ENCODE assay signal across 12 cellular contexts in genomic region chr2:85706063-85706462, GRCh38. TPM values are rescaled to one million over a fixed set of nuclear protein-coding genes. Genes with fewer than 3 reads are reported as not detected.
DNase-seq lines count a peak whose midpoint lies in the region; ATAC-seq and TF ChIP-seq lines count a peak whose summit lies in the region.
"Had no signal": no experiment of that assay in that cellular context is flagged by ENCODE, and none has a peak within 500 bp of the region (broad histone marks: within the 10 kb centered on the region; RNA-seq: fewer than 3 reads in every experiment).

No MANE protein-coding gene starts in this region.

- H3K4me1 Mint-ChIP-seq in activated CD8-positive, alpha-beta memory T cell treated with anti-CD3 and anti-CD28 coated beads, Interleukin-2, amount 10 ng/mL, durations not matched to agents 7 days and 5 days: peaks cover 81% of the 10 kb centered on the region

- peaks cover 6% of the 10 kb centered on the region for H3K36me3 Mint-ChIP-seq in activated CD8-positive, alpha-beta memory T cell treated with anti-CD3 and anti-CD28 coated beads, Interleukin-2, amount 10 ng/mL, durations not matched to agents 7 days and 5 days

- H3K27me3 ChIP-seq in ascending aorta (no peaks in the 10 kb centered on the region), lower lobe of right lung (ENCODE audit: low read depth) (no peaks in the 10 kb centered on the region), tibial artery (no peaks in the 10 kb centered on the region)
- H3K27me3 ChIP-seq: MG63 had no signal

- in situ Hi-C loops in KBM-7 (cut with MboI; ENCODE audit: low pct_unique_long_range_greater_than_20kb, low sequenced_read_pairs): no loop called here

- H3K4me3 Mint-ChIP-seq in activated CD8-positive, alpha-beta memory T cell treated with anti-CD3 and anti-CD28 coated beads, Interleukin-2, amount 10 ng/mL, durations not matched to agents 7 days and 5 days: no peak overlapping the region

- CTCF ChIA-PET in activated CD8-positive, alpha-beta memory T cell treated with anti-CD3 and anti-CD28 coated beads, Interleukin-2, amount 10 ng/mL, durations not matched to agents 7 days and 5 days (lab: Charles Lee): interaction anchor here (0.9 to 8.9 kb wide), 11 partner anchors 11 to 374 kb away, joined by 3 to 189 read pairs (median 12); partner anchors contain the start of gene GNLY

- H3K27ac Mint-ChIP-seq in activated CD8-positive, alpha-beta memory T cell treated with anti-CD3 and anti-CD28 coated beads, Interleukin-2, amount 10 ng/mL, durations not matched to agents 7 days and 5 days: peak overlapping the region; percentile 77

- H3K9me3 Mint-ChIP-seq in activated CD8-positive, alpha-beta memory T cell treated with anti-CD3 and anti-CD28 coated beads, Interleukin-2, amount 10 ng/mL, durations not matched to agents 7 days and 5 days (ENCODE audit: low read depth): no peaks in the 10 kb centered on the region

- H3K4me1 ChIP-seq in ascending aorta (peaks cover 0 to 15% of the 10 kb centered on the region in 2 donors), lower lobe of right lung (peaks cover 75% of the 10 kb centered on the region), tibial artery (peaks cover 0 to 42% (median 19%) of the 10 kb centered on the region in 4 donors)

- no peaks in the 10 kb centered on the region for H3K36me3 ChIP-seq in ascending aorta
- H3K36me3 ChIP-seq in lower lobe of right lung: no peaks in the 10 kb centered on the region
- no peaks in the 10 kb centered on the region for H3K36me3 ChIP-seq in tibial artery
- H3K36me3 ChIP-seq: cardiac muscle cell, MG63 had no signal

- intact Hi-C loops in ascending aorta (cut with DNase I) (no loop called here), lower lobe of right lung (cut with DNase I) (no loop called here), tibial artery (cut with DNase I; ENCODE audit: low total_unique reads) (loop anchor here (5.0 kb wide), 1 partner anchor 69 kb away; no protein-coding TSS in a partner anchor)

- H3K4me3 ChIP-seq in ascending aorta (no peak overlapping the region), lower lobe of right lung (no peak overlapping the region), tibial artery (no peak overlapping the region)
- H3K4me3 ChIP-seq: cardiac muscle cell, MG63 had no signal

- TF ChIP-seq CTCF in ascending aorta (IDR thresholded peaks at IDR 0.05) (no peak), lower lobe of right lung (IDR thresholded peaks at IDR 0.05) (no peak), tibial artery (IDR thresholded peaks at IDR 0.05) (no peak)

- H3K27me3 Mint-ChIP-seq in activated CD8-positive, alpha-beta memory T cell treated with anti-CD3 and anti-CD28 coated beads, Interleukin-2, amount 10 ng/mL, durations not matched to agents 7 days and 5 days: peaks cover 17% of the 10 kb centered on the region

- DNase-seq in activated CD8-positive, alpha-beta memory T cell treated with anti-CD3 and anti-CD28 coated beads, Interleukin-2, amount 10 ng/mL, durations not matched to agents 7 days and 5 days: no peak
- DNase-seq in activated CD8-positive, alpha-beta memory T cell treated with anti-CD3 and anti-CD28 coated beads for 24 hours: no peak
- no peak for DNase-seq in ascending aorta (ENCODE audit: low spot score in 2 of 2)
- DNase-seq in lower lobe of right lung: no peak
- peak in 1 of 2 donors; percentile 54 for DNase-seq in tibial artery
- no peak for DNase-seq in RPMI8226
- DNase-seq in DMS114 treated with DMSO at 0.1 percent for 48 hours (lab: John Stamatoyannopoulos, UW; ENCODE audit: unreplicated experiment): no peak
- DNase-seq in KBM-7: no peak
- DNase-seq: DND-41; stimulated activated naive CD8-positive, alpha-beta T cell treated with anti-CD3 and anti-CD28 coated beads, Interleukin-15, Interleukin-2, amounts not matched to agents 100 U/mL and 50 U/mL, for 24 hours had no signal

- no peak for ATAC-seq in activated CD8-positive, alpha-beta memory T cell treated with anti-CD3 and anti-CD28 coated beads, Interleukin-2, amount 10 ng/mL, durations not matched to agents 7 days and 5 days
- ATAC-seq in lower lobe of right lung: no peak
- ATAC-seq: stimulated activated naive CD8-positive, alpha-beta T cell treated with anti-CD3 and anti-CD28 coated beads, Interleukin-15, Interleukin-2, amounts not matched to agents 100 U/mL and 50 U/mL, for 24 hours had no signal

- peak overlapping the region; percentile 79 for H3K27ac ChIP-seq in ascending aorta
- peak overlapping the region; percentile 94 for H3K27ac ChIP-seq in lower lobe of right lung
- H3K27ac ChIP-seq in tibial artery: peak overlapping the region; percentile 61 to 63
- H3K27ac ChIP-seq: cardiac muscle cell had no signal

- H3K9me3 ChIP-seq in ascending aorta (no peaks in the 10 kb centered on the region), lower lobe of right lung (no peaks in the 10 kb centered on the region), tibial artery (no peaks in the 10 kb centered on the region)
- H3K9me3 ChIP-seq: MG63 had no signal

RNA-seq across cellular contexts. Expression of gene GNLY, which starts 11.9 kb away (rescaled TPM):
- 1,000 to 10,000 TPM in 1 of 2 experiments, 100 to 1,000 TPM in 1; 364 to 1,915 TPM for total RNA-seq in activated CD8-positive, alpha-beta memory T cell treated with anti-CD3 and anti-CD28 coated beads, Interleukin-2, amount 10 ng/mL, durations not matched to agents 7 days and 5 days
- total RNA-seq in ascending aorta (not detected), lower lobe of right lung (21.5 TPM)
- total RNA-seq: cardiac muscle cell had no signal

RNA-seq across cellular contexts. Expression of gene SFTPB, which starts 38.1 kb away (rescaled TPM):
- total RNA-seq in activated CD8-positive, alpha-beta memory T cell treated with anti-CD3 and anti-CD28 coated beads, Interleukin-2, amount 10 ng/mL, durations not matched to agents 7 days and 5 days: not detected
- total RNA-seq in ascending aorta (not detected), lower lobe of right lung (12,584 TPM)
- total RNA-seq: cardiac muscle cell had no signal

RNA-seq across cellular contexts. Expression of gene ATOH8, which starts 47.7 kb away (rescaled TPM):
- total RNA-seq in activated CD8-positive, alpha-beta memory T cell treated with anti-CD3 and anti-CD28 coated beads, Interleukin-2, amount 10 ng/mL, durations not matched to agents 7 days and 5 days: under 1 TPM; 0.12 to 0.40 TPM
- total RNA-seq in ascending aorta (239 TPM), lower lobe of right lung (44.9 TPM)

Comparison
In these comparisons a context has a peak if more than half of its experiments do, and no peak if none do; other contexts are left out.
1. RNA of gene GNLY, which starts 11.9 kb away (total RNA-seq): 364 to 1,915 TPM in activated CD8-positive, alpha-beta memory T cell treated with anti-CD3 and anti-CD28 coated beads, Interleukin-2, amount 10 ng/mL, durations not matched to agents 7 days and 5 days and 21.5 TPM in lower lobe of right lung (single experiment); not detected in ascending aorta (single experiment); every median in the first group is over 10 times any median in the second.
2. RNA of gene SFTPB, which starts 38.1 kb away (total RNA-seq): 12,584 TPM in lower lobe of right lung (single experiment); not detected in activated CD8-positive, alpha-beta memory T cell treated with anti-CD3 and anti-CD28 coated beads, Interleukin-2, amount 10 ng/mL, durations not matched to agents 7 days and 5 days and not detected in ascending aorta (single experiment); every median in the first group is over 1,000 times any median in the second.
3. RNA of gene ATOH8, which starts 47.7 kb away (total RNA-seq): 239 TPM in ascending aorta (single experiment) and 44.9 TPM in lower lobe of right lung (single experiment); 0.12 to 0.40 TPM in activated CD8-positive, alpha-beta memory T cell treated with anti-CD3 and anti-CD28 coated beads, Interleukin-2, amount 10 ng/mL, durations not matched to agents 7 days and 5 days; every median in the first group is over 10 times any median in the second.
4. Peak in every context shown above with its lines, with median percentiles within 50 percentile points of each other: H3K27ac ChIP-seq.